Comparison of ENCODE assay signal across 25 cellular contexts in genomic region chr2:26584191-26584590, GRCh38. TPM values are rescaled to one million over a fixed set of nuclear protein-coding genes. Genes with fewer than 3 reads are reported as not detected.
"Had no signal": no experiment of that assay in that cellular context is flagged by ENCODE, and none has a peak within 500 bp of the region (broad histone marks: within the 10 kb centered on the region; RNA-seq: fewer than 3 reads in every experiment).

No MANE protein-coding gene starts in this region.

- H3K27ac Mint-ChIP-seq: activated T-helper 1 cell treated with anti-CD3 and anti-CD28 coated beads, Interleukin-12 subunit alpha, Interleukin-12 subunit beta, Interleukin-2, Interleukin-4 antibody, amounts not matched to agents 30 ng/mL and 10 ng/mL and 1 ng/mL, durations not matched to agents 14 hours and 24 hours and 36 hours; nephron progenitor cell; stimulated activated naive CD8-positive, alpha-beta T cell treated with anti-CD3 and anti-CD28 coated beads, Interleukin-15, Interleukin-2, amounts not matched to agents 100 ng/mL and 50 ng/mL, for 24 hours; T-cell; T-helper 2 cell treated with Interferon-gamma antibody and Interleukin-4, amounts not matched to agents 5 μg/mL and 100 μg/mL, for 36 hours had no signal

- H3K9me3 Mint-ChIP-seq: activated naive CD4-positive, alpha-beta T cell treated with anti-CD3 and anti-CD28 coated beads, Interleukin-2, amount 50 U/mL, for 72 hours; activated T-helper 1 cell treated with anti-CD3 and anti-CD28 coated beads, Interleukin-12 subunit alpha, Interleukin-12 subunit beta, Interleukin-2, Interleukin-4 antibody, amounts not matched to agents 30 ng/mL and 10 ng/mL and 1 ng/mL, durations not matched to agents 14 hours and 24 hours and 36 hours; nephron progenitor cell; stimulated activated naive CD8-positive, alpha-beta T cell treated with anti-CD3 and anti-CD28 coated beads, Interleukin-15, Interleukin-2, amounts not matched to agents 100 ng/mL and 50 ng/mL, for 24 hours; T-cell; T-helper 2 cell treated with Interferon-gamma antibody and Interleukin-4, amounts not matched to agents 5 μg/mL and 100 μg/mL, for 36 hours had no signal

- H3K4me1 ChIP-seq: ascending aorta, breast epithelium, esophagus muscularis mucosa, left ventricle myocardium inferior, psoas muscle, right atrium auricular region, tibial artery had no signal

- H3K27me3 ChIP-seq: ascending aorta, ovary, right atrium auricular region had no signal

- H3K4me1 Mint-ChIP-seq: nephron progenitor cell, T-cell had no signal

- H3K27ac ChIP-seq: ascending aorta, breast epithelium, coronary artery, esophagus muscularis mucosa, left ventricle myocardium inferior, ovary, psoas muscle, right atrium auricular region, SK-N-MC, tibial artery, VCaP had no signal

- DNase-seq: cerebellar nuclear complex; hippocampal formation; left ventricle myocardium inferior; midbrain; nephron progenitor cell; psoas muscle; stimulated activated CD4-positive, alpha-beta T cell treated with anti-CD3 and anti-CD28 coated beads, Interleukin-12 subunit alpha, Interleukin-12 subunit beta, amount 100 ng/mL, for 4 hours had no signal

- ATAC-seq: activated naive CD4-positive, alpha-beta T cell treated with anti-CD3 and anti-CD28 coated beads, Interleukin-2, amount 50 U/mL, for 72 hours; psoas muscle; T-cell had no signal

- H3K36me3 Mint-ChIP-seq: activated naive CD4-positive, alpha-beta T cell treated with anti-CD3 and anti-CD28 coated beads, Interleukin-2, amount 50 U/mL, for 72 hours; T-cell had no signal

- H3K4me3 ChIP-seq: ascending aorta, breast epithelium, coronary artery, esophagus muscularis mucosa, left ventricle myocardium inferior, ovary, psoas muscle, right atrium auricular region, SK-N-MC, tibial artery had no signal

- H3K9me3 ChIP-seq: ascending aorta, breast epithelium, esophagus muscularis mucosa, left ventricle myocardium inferior, ovary, psoas muscle, right atrium auricular region, tibial artery had no signal

- H3K4me3 Mint-ChIP-seq: activated T-helper 1 cell treated with anti-CD3 and anti-CD28 coated beads, Interleukin-12 subunit alpha, Interleukin-12 subunit beta, Interleukin-2, Interleukin-4 antibody, amounts not matched to agents 30 ng/mL and 10 ng/mL and 1 ng/mL, durations not matched to agents 14 hours and 24 hours and 36 hours; nephron progenitor cell; stimulated activated naive CD8-positive, alpha-beta T cell treated with anti-CD3 and anti-CD28 coated beads, Interleukin-15, Interleukin-2, amounts not matched to agents 100 ng/mL and 50 ng/mL, for 24 hours; T-cell; T-helper 2 cell treated with Interferon-gamma antibody and Interleukin-4, amounts not matched to agents 5 μg/mL and 100 μg/mL, for 36 hours had no signal

- H3K36me3 ChIP-seq: ascending aorta, breast epithelium, esophagus muscularis mucosa, left ventricle myocardium inferior, ovary, right atrium auricular region, tibial artery had no signal

- FAIRE-seq: frontal cortex, urothelium cell line had no signal

RNA-seq across cellular contexts. Expression of gene CIB4, which starts 57.0 kb away (rescaled TPM):
- total RNA-seq: activated naive CD4-positive, alpha-beta T cell treated with anti-CD3 and anti-CD28 coated beads, Interleukin-2, amount 50 U/mL, for 72 hours; activated T-helper 1 cell treated with anti-CD3 and anti-CD28 coated beads, Interleukin-12 subunit alpha, Interleukin-12 subunit beta, Interleukin-2, Interleukin-4 antibody, amounts not matched to agents 30 ng/mL and 10 ng/mL and 1 ng/mL, durations not matched to agents 14 hours and 24 hours and 36 hours; ascending aorta; breast epithelium; esophagus muscularis mucosa; frontal cortex; left ventricle myocardium inferior; lung microvascular endothelial cell; ovary; psoas muscle; right atrium auricular region; skeletal muscle tissue; T-cell had no signal
- polyA plus RNA-seq: psoas muscle had no signal
